In genomic region chr6:56913276-56914138, GRCh38 we compare ENCODE assay signal across 30 cellular contexts. TPM values are rescaled to one million over a fixed set of nuclear protein-coding genes. Genes with fewer than 3 reads are reported as not detected.
DNase-seq lines count a peak whose midpoint lies in the region; ATAC-seq, FAIRE-seq and TF ChIP-seq lines count a peak whose summit lies in the region.
"Had no signal": no experiment of that assay in that cellular context is flagged by ENCODE, and none has a peak within 500 bp of the region (broad histone marks: within the 10 kb centered on the region; RNA-seq: fewer than 3 reads in every experiment).

No MANE protein-coding gene starts in this region.

- DNase-seq in G401 (ENCODE audit: low spot score): peak; percentile 84
- DNase-seq in NCI-H2171 (lab: John Stamatoyannopoulos, UW): peak; percentile 40
- DNase-seq in K562 (ENCODE audit: extremely low read depth in 1 of 4, low spot score in 3 of 4): peak in 1 of 4 experiments; percentile 45
- no peak for DNase-seq in natural killer cell treated with Interleukin-12 subunit alpha and Interleukin-12 subunit beta and Interleukin-15 and Interleukin-18, amount 100 ng/mL, for 72 hours (ENCODE audit: low spot score)
- no peak for DNase-seq in left lobe of liver (ENCODE audit: low spot score)
- DNase-seq in lower leg skin (ENCODE audit: low spot score in 2 of 2): no peak
- DNase-seq: activated CD8-positive, alpha-beta memory T cell treated with anti-CD3 and anti-CD28 coated beads, Interleukin-2, amount 50 U/mL, for 4 hours; anterior cingulate cortex; dorsolateral prefrontal cortex; foreskin keratinocyte; left lung; NCI-H1436 treated with DMSO at 0.1 percent for 48 hours; NCI-H774; OCI-M1; right lobe of liver; stimulated activated CD4-positive, alpha-beta T cell treated with anti-CD3 and anti-CD28 coated beads, Interleukin-4, amount 100 ng/mL, for 4 hours; stimulated activated naive CD4-positive, alpha-beta T cell; T1000; testis had no signal

- ATAC-seq in K562 (peak; percentile 10; the same call in 2 of the 3 replicates), HG03442 (IDR thresholded peaks at IDR 0.05; ENCODE audit: unreplicated experiment) (no peak), left lobe of liver (no peak)
- ATAC-seq in natural killer cell treated with Interleukin-12 subunit alpha and Interleukin-12 subunit beta and Interleukin-15 and Interleukin-18, amount 100 ng/mL, for 72 hours: no peak
- ATAC-seq: activated T-helper 17 cell treated with anti-CD3 and anti-CD28 coated beads, Interleukin-2, amount 50 U/mL, for 72 hours; foreskin keratinocyte; GM12878; left lung; right lobe of liver; Right ventricle myocardium inferior had no signal

- H3K9me3 ChIP-seq in K562 (replicated peaks; ENCODE audit: control insufficient read depth, insufficient read depth, low read depth, low read length): no peaks in the 10 kb centered on the region
- H3K9me3 ChIP-seq: BLaER1, left lung, right lobe of liver, testis had no signal

- no TSS peak for BruUV-seq in K562 (replicated peaks; lab: Mats Ljungman, UMichigan)

- H3K27ac ChIP-seq in K562 (ENCODE audit: extremely low read depth, low read depth, low read length): peak overlapping the region; percentile 19; the same call in 1 of the 3 replicates
- H3K27ac ChIP-seq: BLaER1, foreskin keratinocyte, hepatocyte, left lung, parathyroid adenoma, right lobe of liver, testis had no signal

- TF ChIP-seq EP300 in K562 (IDR thresholded peaks at IDR 0.05; ENCODE audit: low read length): no peak

- in situ Hi-C loops in G401 (cut with HindIII; ENCODE audit: low sequenced_read_pairs) (no loop called here), K562 (cut with MboI) (no loop called here)

- no peaks in the 10 kb centered on the region for H3K4me1 Mint-ChIP-seq in natural killer cell treated with Interleukin-12 subunit alpha and Interleukin-12 subunit beta and Interleukin-15 and Interleukin-18, amount 100 ng/mL, for 72 hours (ENCODE audit: low read depth in 2 of 2)
- H3K4me1 Mint-ChIP-seq: activated naive CD4-positive, alpha-beta T cell treated with anti-CD3 and anti-CD28 coated beads, Interleukin-2, amount 50 U/mL, for 24 hours; activated T-helper 17 cell treated with anti-CD3 and anti-CD28 coated beads, Interleukin-2, amount 50 U/mL, for 72 hours had no signal

- TF ChIP-seq RAD21 in K562 (CRISPR knock-in tag; conservative IDR thresholded peaks at IDR 0.05 in 1 of 2, IDR thresholded peaks at IDR 0.05 in 1 of 2): no peak

- no peaks in the 10 kb centered on the region for H3K9me3 Mint-ChIP-seq in natural killer cell treated with Interleukin-12 subunit alpha and Interleukin-12 subunit beta and Interleukin-15 and Interleukin-18, amount 100 ng/mL, for 72 hours
- H3K9me3 Mint-ChIP-seq: activated naive CD4-positive, alpha-beta T cell treated with anti-CD3 and anti-CD28 coated beads, Interleukin-2, amount 50 U/mL, for 24 hours; activated T-helper 17 cell treated with anti-CD3 and anti-CD28 coated beads, Interleukin-2, amount 50 U/mL, for 72 hours; nephron had no signal

- H3K36me3 Mint-ChIP-seq in natural killer cell treated with Interleukin-12 subunit alpha and Interleukin-12 subunit beta and Interleukin-15 and Interleukin-18, amount 100 ng/mL, for 72 hours: no peaks in the 10 kb centered on the region
- H3K36me3 Mint-ChIP-seq: activated naive CD4-positive, alpha-beta T cell treated with anti-CD3 and anti-CD28 coated beads, Interleukin-2, amount 50 U/mL, for 24 hours had no signal

- no peak overlapping the region for H3K9ac ChIP-seq in K562 (ENCODE audit: insufficient read depth in 1 of 2, low read depth in 2 of 2, low read length in 2 of 2)
- H3K9ac ChIP-seq: BLaER1, parathyroid adenoma had no signal

- H2AFZ ChIP-seq in K562 (ENCODE audit: low read depth, low read length): peak overlapping the region; percentile 26; the same call in 1 of the 2 replicates
- H2AFZ ChIP-seq: hepatocyte, parathyroid adenoma had no signal

- POLR2A ChIA-PET in K562 (lab: Yijun Ruan, JAX): interaction anchor here (0.8 to 1.1 kb wide), 2 partner anchors 9 to 11 kb away, joined by 3 to 4 read pairs; no protein-coding TSS in a partner anchor

- no peak overlapping the region for H3K27ac Mint-ChIP-seq in natural killer cell treated with Interleukin-12 subunit alpha and Interleukin-12 subunit beta and Interleukin-15 and Interleukin-18, amount 100 ng/mL, for 72 hours
- H3K27ac Mint-ChIP-seq: activated naive CD4-positive, alpha-beta T cell treated with anti-CD3 and anti-CD28 coated beads, Interleukin-2, amount 50 U/mL, for 24 hours; activated T-helper 17 cell treated with anti-CD3 and anti-CD28 coated beads, Interleukin-2, amount 50 U/mL, for 72 hours; nephron had no signal

- no peaks in the 10 kb centered on the region for H3K27me3 ChIP-seq in K562 (ENCODE audit: control insufficient read depth in 2 of 2, insufficient read depth in 2 of 2, low read length in 2 of 2)
- H3K27me3 ChIP-seq: BLaER1, dorsolateral prefrontal cortex, foreskin keratinocyte, hepatocyte, left lung, right lobe of liver, testis had no signal

- no peaks in the 10 kb centered on the region for H4K20me1 ChIP-seq in K562 (replicated peaks; ENCODE audit: control insufficient read depth, insufficient read depth, low read length)
- H4K20me1 ChIP-seq: BLaER1 had no signal

- intact Hi-C loops in K562 (cut with micrococcal nuclease): loop anchor here (2.0 kb wide), 1 partner anchor 39 kb away; no protein-coding TSS in a partner anchor
- intact Hi-C loops in lower leg skin (cut with DNase I; ENCODE audit: low total_unique reads): no loop called here

- H3K4me3 ChIP-seq in K562 (no peak overlapping the region), lower leg skin (ENCODE audit: low read depth, poor library complexity, severe bottlenecking) (no peak overlapping the region)
- H3K4me3 ChIP-seq: BLaER1, dorsolateral prefrontal cortex, GM12878, hepatocyte, left lung, right lobe of liver, testis had no signal

- peaks cover 4 to 26% of the 10 kb centered on the region in 2 experiments; a peak in 4 of 5 replicates for H3K4me1 ChIP-seq in K562 (replicated peaks in 1 of 2; ENCODE audit: control insufficient read depth in 2 of 2, insufficient read depth in 2 of 2, low read length in 2 of 2)
- H3K4me1 ChIP-seq: BLaER1, left lung, parathyroid adenoma, right lobe of liver, testis had no signal

- no peaks in the 10 kb centered on the region for H3K27me3 Mint-ChIP-seq in natural killer cell treated with Interleukin-12 subunit alpha and Interleukin-12 subunit beta and Interleukin-15 and Interleukin-18, amount 100 ng/mL, for 72 hours

- H3K4me2 ChIP-seq in K562 (ENCODE audit: insufficient read depth, low read length): no peak overlapping the region
- H3K4me2 ChIP-seq: BLaER1, hepatocyte had no signal

- no peaks in the 10 kb centered on the region for H3K79me2 ChIP-seq in K562 (ENCODE audit: control insufficient read depth, insufficient read depth, low read length)
- H3K79me2 ChIP-seq: hepatocyte, parathyroid adenoma had no signal

- H3K36me3 ChIP-seq in K562 (ENCODE audit: control insufficient read depth, insufficient read depth, low read length): no peaks in the 10 kb centered on the region
- H3K36me3 ChIP-seq: BLaER1, left lung, right lobe of liver had no signal

- no peak for TF ChIP-seq CTCF in K562 (IDR thresholded peaks at IDR 0.05 in 2 of 3, conservative IDR thresholded peaks at IDR 0.05 in 1 of 3; ENCODE audit: insufficient read depth in 2 of 3, low read depth in 1 of 3, low read length in 3 of 3)
- TF ChIP-seq CTCF in lower leg skin (IDR thresholded peaks at IDR 0.05): no peak

- 7% methylated on average over 3 of the region's 3 CpGs for WGBS in K562 (ENCODE audit: insufficient coverage, low coverage, missing lambda C conversion rate)
- WGBS in lower leg skin, 2 donors: 50 to 57% methylated on average over 3 of the region's 3 CpGs

- no peaks in the 10 kb centered on the region for H3K9me1 ChIP-seq in K562 (ENCODE audit: control insufficient read depth, insufficient read depth, low read length)

- peak; percentile 23 for FAIRE-seq in K562 (lab: Jason Lieb, UNC)
- FAIRE-seq in islet of Langerhans (lab: Jason Lieb, UNC): peak; percentile 49
- FAIRE-seq: GM12878, H54 had no signal

- TF ChIP-seq POLR2A in K562 (conservative IDR thresholded peaks at IDR 0.05) (no peak), lower leg skin (IDR thresholded peaks at IDR 0.05) (no peak)

- CTCF ChIA-PET in K562 (lab: Yijun Ruan, JAX; ENCODE audit: low intra/inter-chr PET ratio): no interaction called here

- H3K4me3 Mint-ChIP-seq in natural killer cell treated with Interleukin-12 subunit alpha and Interleukin-12 subunit beta and Interleukin-15 and Interleukin-18, amount 100 ng/mL, for 72 hours: no peak overlapping the region
- H3K4me3 Mint-ChIP-seq: activated naive CD4-positive, alpha-beta T cell treated with anti-CD3 and anti-CD28 coated beads, Interleukin-2, amount 50 U/mL, for 24 hours; activated T-helper 17 cell treated with anti-CD3 and anti-CD28 coated beads, Interleukin-2, amount 50 U/mL, for 72 hours; nephron had no signal

TF ChIP-seq in K562, 482 proteins besides CTCF, POLR2A, EP300 and RAD21 (continues in another document):
- TF ChIP-seq KAT8 (IDR thresholded peaks at IDR 0.05; ENCODE audit: low read depth): no peak
- TF ChIP-seq SRSF7 (optimal IDR thresholded peaks at IDR 0.05; ENCODE audit: low read depth, low read length): no peak
- TF ChIP-seq ZNF311 (CRISPR knock-in tag; IDR thresholded peaks at IDR 0.05): no peak

RNA-seq across cellular contexts. Expression of gene BEND6, which starts 41.4 kb away (rescaled TPM):
- 6.4 and 12.6 TPM in 2 replicates for total RNA-seq in G401 (2014; rRNA removed; shearing (Covaris generic))
- total RNA-seq in K562 (2011; cell fraction: chromatin; rRNA removed; ENCODE audit: low replicate concordance): 0.42 and 0.83 TPM in 2 replicates
- total RNA-seq in K562 (2011; cell fraction: nucleolus; rRNA removed): 0.17 TPM in 1 of 2 replicates, not detected in the other
- total RNA-seq in K562 (2011; cell fraction: nucleoplasm; rRNA removed): 0.23 TPM in 1 of 2 replicates, not detected in the other
- total RNA-seq in K562 (2014; rRNA removed): 0.86 TPM in 2 replicates
- 1.5 and 1.7 TPM in 2 replicates for total RNA-seq in K562 (2014; rRNA removed; fragmentation: Illumina TruSeq; extraction: Trizol)
- total RNA-seq in K562 (2015; rRNA removed; fragmentation: Illumina TruSeq; extraction: Trizol): 1.4 TPM in 2 replicates
- 0.74 and 1.1 TPM in 2 replicates for total RNA-seq in K562 (2021)
- 0.34 and 0.39 TPM in 2 replicates for polyA plus RNA-seq in K562 (2011; rRNA removed)
- 0.06 and 0.24 TPM in 2 replicates for polyA plus RNA-seq in K562 (2011; cell fraction: cytosol; rRNA removed)
- 0.13 and 0.18 TPM in 2 replicates for polyA plus RNA-seq in K562 (2011; cell fraction: nucleus; rRNA removed)
- polyA plus RNA-seq in K562 (2012): 1.2 and 1.9 TPM in 2 replicates
- 1.2 and 2.3 TPM in 2 replicates for polyA plus RNA-seq in K562 (2014; fragmentation: Illumina TruSeq; extraction: Trizol)
- polyA plus RNA-seq in K562 (2014; fragmentation: Nextera tagmentation; extraction: Ambion mirVana): under 1 TPM; 0.37 to 0.52 TPM
- polyA plus RNA-seq in K562 (2014; rRNA removed): 1.4 and 4.0 TPM in 2 replicates
- polyA minus RNA-seq in K562 (2011; rRNA and poly(A)+ RNA removed): 0.32 and 0.48 TPM in 2 replicates
- not detected in 2 replicates for polyA minus RNA-seq in K562 (2011; cell fraction: cytosol; rRNA and poly(A)+ RNA removed)
- under 0.01 and 0.44 TPM in 2 replicates for polyA minus RNA-seq in K562 (2011; cell fraction: nucleus; rRNA and poly(A)+ RNA removed)
- under 1 TPM in 1 of 2 donors, not detected in 1; 0.11 TPM for total RNA-seq in natural killer cell treated with Interleukin-12 subunit alpha and Interleukin-12 subunit beta and Interleukin-15 and Interleukin-18, amount 100 ng/mL, for 72 hours
- total RNA-seq in left lobe of liver: not detected
- total RNA-seq in lower leg skin: under 1 TPM in 3 of 4 donors, not detected in 1; 0.27 to 0.58 (median 0.42) TPM
- total RNA-seq: right lobe of liver had no signal

Comparison
In these comparisons a context has a peak if more than half of its experiments do, and no peak if none do; other contexts are left out.
1. DNase-seq: peak in G401 (single experiment) and NCI-H2171 (single experiment); none in natural killer cell treated with Interleukin-12 subunit alpha and Interleukin-12 subunit beta and Interleukin-15 and Interleukin-18, amount 100 ng/mL, for 72 hours (single experiment), left lobe of liver (single experiment) and lower leg skin (0 of 2).